14 cellular contexts compared by ENCODE assay signal in the genomic region with DNA sequence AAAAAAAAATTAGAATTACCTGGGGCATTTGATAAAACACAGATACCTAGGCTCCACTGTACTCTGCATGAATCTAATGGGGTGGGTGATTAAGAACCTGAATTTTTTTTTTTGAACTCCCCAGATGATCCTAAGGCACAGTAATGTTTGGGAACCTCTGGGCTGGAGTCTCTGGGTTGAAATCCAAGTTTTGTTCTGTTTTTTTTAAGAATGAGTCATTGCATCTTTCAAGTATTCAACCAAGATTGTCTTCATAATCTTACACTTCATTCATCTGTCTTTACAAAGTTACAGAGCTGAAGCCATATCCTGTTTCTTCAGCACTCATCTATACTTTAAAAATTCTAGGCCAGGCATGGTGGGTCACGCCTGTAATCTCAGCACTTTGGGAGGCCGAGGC. TPM values are rescaled to one million over a fixed set of nuclear protein-coding genes. Genes with fewer than 3 reads are reported as not detected.
DNase-seq lines count a peak whose midpoint lies in the region; ATAC-seq and TF ChIP-seq lines count a peak whose summit lies in the region.
"Had no signal": no experiment of that assay in that cellular context is flagged by ENCODE, and none has a peak within 500 bp of the region (broad histone marks: within the 10 kb centered on the region; RNA-seq: fewer than 3 reads in every experiment).

No MANE protein-coding gene starts in this region.

- H3K4me3 Mint-ChIP-seq in activated CD8-positive, alpha-beta T cell treated with anti-CD3 and anti-CD28 coated beads for 36 hours: no peak overlapping the region
- H3K4me3 Mint-ChIP-seq: stimulated activated effector memory CD8-positive, alpha-beta T cell treated with anti-CD3 and anti-CD28 coated beads, Interleukin-12 subunit alpha, Interleukin-12 subunit beta, amount 100 ng/mL, for 72 hours; type B pancreatic cell had no signal

- H3K36me3 Mint-ChIP-seq in activated CD8-positive, alpha-beta T cell treated with anti-CD3 and anti-CD28 coated beads for 36 hours (ENCODE audit: low read depth): peaks cover 13% of the 10 kb centered on the region
- H3K36me3 Mint-ChIP-seq: stimulated activated effector memory CD8-positive, alpha-beta T cell treated with anti-CD3 and anti-CD28 coated beads, Interleukin-12 subunit alpha, Interleukin-12 subunit beta, amount 100 ng/mL, for 72 hours had no signal

- H3K9me3 Mint-ChIP-seq in activated CD8-positive, alpha-beta T cell treated with anti-CD3 and anti-CD28 coated beads for 36 hours: peaks cover 2% of the 10 kb centered on the region
- H3K9me3 Mint-ChIP-seq: stimulated activated effector memory CD8-positive, alpha-beta T cell treated with anti-CD3 and anti-CD28 coated beads, Interleukin-12 subunit alpha, Interleukin-12 subunit beta, amount 100 ng/mL, for 72 hours had no signal

- H3K27me3 Mint-ChIP-seq in activated CD8-positive, alpha-beta T cell treated with anti-CD3 and anti-CD28 coated beads for 36 hours: no peaks in the 10 kb centered on the region
- H3K27me3 Mint-ChIP-seq: type B pancreatic cell had no signal

- peaks cover 43% of the 10 kb centered on the region for H3K4me1 Mint-ChIP-seq in activated CD8-positive, alpha-beta T cell treated with anti-CD3 and anti-CD28 coated beads for 36 hours (ENCODE audit: low read depth)

- CTCF ChIA-PET in activated CD8-positive, alpha-beta T cell treated with anti-CD3 and anti-CD28 coated beads for 36 hours (lab: Charles Lee): no interaction called here

- POLR2A ChIA-PET in activated CD8-positive, alpha-beta T cell treated with anti-CD3 and anti-CD28 coated beads for 36 hours (lab: Charles Lee): interaction anchor here (0.7 kb wide), 1 partner anchor 51 kb away, joined by 3 read pairs; no protein-coding TSS in a partner anchor

- ATAC-seq in activated CD8-positive, alpha-beta T cell treated with anti-CD3 and anti-CD28 coated beads for 36 hours: no peak
- ATAC-seq in HG02973 (IDR thresholded peaks at IDR 0.05; ENCODE audit: unreplicated experiment): no peak
- ATAC-seq: stimulated activated effector memory CD8-positive, alpha-beta T cell treated with anti-CD3 and anti-CD28 coated beads, Interleukin-12 subunit alpha, Interleukin-12 subunit beta, amount 100 ng/mL, for 72 hours had no signal

- no peak for TF ChIP-seq CTCF in AG09309 (IDR thresholded peaks at IDR 0.05; ENCODE audit: control insufficient read depth, insufficient read depth, low read depth, low read length, missing control alignments)
- no peak for TF ChIP-seq CTCF in activated CD8-positive, alpha-beta T cell treated with anti-CD3 and anti-CD28 coated beads for 36 hours (IDR thresholded peaks at IDR 0.05)
- no peak for TF ChIP-seq CTCF in fibroblast of the aortic adventitia (IDR thresholded peaks at IDR 0.05; ENCODE audit: insufficient read depth, low read length)

- H3K27ac Mint-ChIP-seq in activated CD8-positive, alpha-beta T cell treated with anti-CD3 and anti-CD28 coated beads for 36 hours: peak overlapping the region; percentile 60
- H3K27ac Mint-ChIP-seq: type B pancreatic cell had no signal

- no peak overlapping the region for H3K4me3 ChIP-seq in AG09309 (ENCODE audit: control insufficient read depth, low read depth, low read length)
- no peak overlapping the region for H3K4me3 ChIP-seq in fibroblast of the aortic adventitia (ENCODE audit: low read depth, low read length)
- H3K4me3 ChIP-seq: sigmoid colon, SJSA1 had no signal

- intact Hi-C loops in activated CD8-positive, alpha-beta T cell treated with anti-CD3 and anti-CD28 coated beads for 36 hours (cut with micrococcal nuclease): no loop called here

- DNase-seq in AG09309 (ENCODE audit: low read depth) (peak; percentile 24), COLO829 (ENCODE audit: low spot score) (peak; percentile 54), fibroblast of the aortic adventitia (ENCODE audit: low read depth) (peak; percentile 78), NCI-H82 (lab: John Stamatoyannopoulos, UW) (no peak), NCI-H1105 (lab: John Stamatoyannopoulos, UW) (no peak), NCI-H1694 treated with DMSO at 0.1 percent for 48 hours (lab: John Stamatoyannopoulos, UW) (no peak)
- no peak for DNase-seq in activated CD8-positive, alpha-beta T cell treated with anti-CD3 and anti-CD28 coated beads for 36 hours
- DNase-seq: foreskin melanocyte, occipital lobe, sigmoid colon had no signal

RNA-seq across cellular contexts. Expression of gene PIGL, which starts 52.6 kb away (rescaled TPM):
- 10 to 100 TPM; 45.0 to 48.6 TPM for total RNA-seq in activated CD8-positive, alpha-beta T cell treated with anti-CD3 and anti-CD28 coated beads for 36 hours
- 13.8 and 23.3 TPM in 2 replicates for total RNA-seq in fibroblast of the aortic adventitia (ENCODE audit: low replicate concordance)

RNA-seq across cellular contexts. Expression of gene NCOR1, which starts 54.3 kb away (rescaled TPM):
- 100 to 1,000 TPM; 123 TPM for total RNA-seq in activated CD8-positive, alpha-beta T cell treated with anti-CD3 and anti-CD28 coated beads for 36 hours
- 117 and 139 TPM in 2 replicates for total RNA-seq in fibroblast of the aortic adventitia (ENCODE audit: low replicate concordance)

Comparison
In these comparisons a context has a peak if more than half of its experiments do, and no peak if none do; other contexts are left out.
1. DNase-seq: peak in AG09309 (single experiment), COLO829 (single experiment) and fibroblast of the aortic adventitia (single experiment); none in activated CD8-positive, alpha-beta T cell treated with anti-CD3 and anti-CD28 coated beads for 36 hours (single experiment), NCI-H82 (single experiment), NCI-H1105 (single experiment) and NCI-H1694 treated with DMSO at 0.1 percent for 48 hours (single experiment).